In the genomic region with DNA sequence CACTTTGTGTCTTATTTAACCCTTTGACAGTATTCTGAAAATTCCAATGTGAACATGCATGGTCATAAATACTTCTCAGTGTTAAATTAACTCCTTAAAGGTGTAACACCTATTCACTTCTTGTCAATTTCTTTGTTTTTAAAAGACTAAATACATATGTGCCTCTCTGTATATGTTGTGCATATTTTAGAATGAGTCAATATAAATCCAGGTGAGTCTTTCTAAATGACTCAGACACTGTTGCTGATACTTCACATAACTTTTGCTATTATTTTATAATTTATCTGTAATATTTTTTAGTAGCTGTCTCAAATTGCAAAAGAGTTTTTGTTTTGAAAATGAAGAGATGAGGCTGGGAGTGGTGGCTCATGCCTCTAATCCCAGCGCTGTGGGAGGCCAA, we compare ENCODE assay signal across 18 cellular contexts.
"Had no signal": no experiment of that assay in that cellular context is flagged by ENCODE, and none has a peak within 500 bp of the region (broad histone marks: within the 10 kb centered on the region; RNA-seq: fewer than 3 reads in every experiment).

No MANE protein-coding gene starts in this region.

- H3K4me1 ChIP-seq: right atrium auricular region had no signal

- H3K27me3 ChIP-seq: neutrophil, right atrium auricular region, sigmoid colon had no signal

- H3K27ac ChIP-seq: coronary artery, neutrophil, right atrium auricular region, sigmoid colon, skin epidermis had no signal

- H3K4me3 ChIP-seq: coronary artery, mucosa of descending colon, right atrium auricular region, sigmoid colon, skin epidermis had no signal

- H3K9me3 ChIP-seq: mucosa of descending colon, neutrophil, right atrium auricular region, sigmoid colon had no signal

- H3K36me3 ChIP-seq: neutrophil, right atrium auricular region, sigmoid colon had no signal

- DNase-seq: effector CD4-positive, alpha-beta T cell; endodermal cell; foreskin melanocyte; head of caudate nucleus; hippocampal formation; kidney glomerular epithelial cell; mucosa of descending colon; naive thymus-derived CD8-positive, alpha-beta T cell; posterior cingulate gyrus; sigmoid colon; stimulated activated CD4-positive, alpha-beta T cell treated with anti-CD3 and anti-CD28 coated beads, Interleukin-2, amount 100 ng/mL, for 24 hours; stimulated activated naive CD4-positive, alpha-beta T cell; trophoblast cell had no signal

- ATAC-seq: mucosa of descending colon; naive thymus-derived CD8-positive, alpha-beta T cell had no signal

- FAIRE-seq: endothelial cell of umbilical vein had no signal
